ENCODE assay signal across 1 cellular context in the genomic region with DNA sequence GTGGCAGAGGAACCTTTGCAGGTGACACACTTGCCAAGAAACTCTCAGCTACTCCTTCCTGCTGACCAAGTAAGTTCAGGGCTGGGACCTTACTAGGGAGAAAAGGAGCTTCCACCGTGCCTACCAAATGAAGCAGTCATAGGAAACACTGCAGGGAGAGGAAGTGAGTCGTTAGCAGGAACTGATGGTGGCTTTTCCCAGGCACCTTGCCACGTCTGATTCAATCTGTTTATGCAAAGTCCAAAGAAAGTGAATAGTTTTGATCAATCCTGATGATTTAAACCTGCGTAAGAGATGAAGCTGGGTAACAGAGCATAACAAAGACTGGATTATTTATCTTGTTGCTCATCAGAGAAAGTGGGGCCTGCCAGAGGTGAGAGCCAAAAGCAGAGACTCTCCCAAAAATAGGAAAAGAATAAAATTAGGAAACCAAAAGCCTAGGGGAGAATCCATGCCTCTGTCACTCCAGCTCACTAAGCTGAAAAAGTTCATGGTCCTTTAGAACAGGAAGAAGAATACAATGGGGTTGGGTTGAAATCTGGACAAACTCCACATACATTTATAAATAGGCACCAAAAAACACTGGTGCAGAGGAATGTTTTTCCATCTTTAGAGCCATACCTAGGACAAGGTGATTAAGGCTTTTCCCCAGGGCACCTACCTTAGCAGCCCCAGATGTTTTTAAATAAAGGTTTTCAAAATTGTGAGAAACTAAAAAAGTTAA.
TF ChIP-seq lines count a peak whose summit lies in the region.

No MANE protein-coding gene starts in this region.

TF ChIP-seq in HCT116, 20 proteins besides CTCF, POLR2A, EP300 and RAD21:
- TF ChIP-seq EZH2phosphoT487 (IDR thresholded peaks at IDR 0.05; ENCODE audit: borderline replicate concordance) (no peak), SRF (IDR thresholded peaks at IDR 0.05; ENCODE audit: low read depth) (0 out of 2 replicates have a peak, but pooled peaks have one; percentile 33), JUND (IDR thresholded peaks at IDR 0.05) (0 out of 2 replicates have a peak, but pooled peaks have one; percentile 15), EGR1 (IDR thresholded peaks at IDR 0.05; ENCODE audit: low read depth) (no peak), ELF1 (IDR thresholded peaks at IDR 0.05; ENCODE audit: borderline replicate concordance, low read depth) (no peak), ZNF274 (IDR thresholded peaks at IDR 0.05; ENCODE audit: low read depth, low read length) (no peak), SP1 (IDR thresholded peaks at IDR 0.05; ENCODE audit: low read depth) (peak; percentile 47; the same call in 1 of the 2 replicates)
